10 cellular contexts compared by ENCODE assay signal in the genomic region with DNA sequence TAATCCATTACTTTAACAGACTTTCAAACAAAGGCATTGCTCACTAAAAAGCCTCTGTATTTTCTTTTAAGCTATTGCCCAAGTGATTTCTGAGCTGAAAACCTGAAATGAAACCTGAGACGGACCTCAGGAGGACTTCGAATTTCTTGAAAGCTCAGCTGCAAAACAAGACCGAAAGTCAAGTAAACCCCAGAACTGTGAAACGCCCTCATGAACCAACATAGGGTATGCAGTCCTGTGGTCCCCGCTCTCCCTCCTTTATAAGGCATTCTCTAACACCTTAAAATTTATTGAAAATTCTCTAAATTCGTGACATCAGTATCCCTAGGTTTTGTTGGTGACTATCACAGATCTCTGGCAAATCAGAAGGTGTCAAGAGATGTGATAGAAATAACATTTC.
A peak's percentile ranks its signal among the peaks of the same experiment; 100 is the strongest.
DNase-seq lines count a peak whose midpoint lies in the region; ATAC-seq and TF ChIP-seq lines count a peak whose summit lies in the region.
"Had no signal": no experiment of that assay in that cellular context is flagged by ENCODE, and none has a peak within 500 bp of the region (broad histone marks: within the 10 kb centered on the region; RNA-seq: fewer than 3 reads in every experiment).

No MANE protein-coding gene starts in this region.

- peaks cover 21% of the 10 kb centered on the region for H3K4me1 Mint-ChIP-seq in neural progenitor cell
- peaks cover 5% of the 10 kb centered on the region for H3K4me1 Mint-ChIP-seq in activated T-helper 2 cell treated with anti-CD3 and anti-CD28 coated beads, Interferon-gamma antibody, Interleukin-2, Interleukin-4, amounts not matched to agents 10 μg/mL and 5 μg/mL and 100 μg/mL, durations not matched to agents 14 hours and 24 hours and 36 hours (ENCODE audit: low read depth)

- peaks cover 39% of the 10 kb centered on the region for H3K4me1 ChIP-seq in neural progenitor cell

- no peaks in the 10 kb centered on the region for H3K27me3 ChIP-seq in neural progenitor cell
- H3K27me3 ChIP-seq: neutrophil had no signal

- no peak overlapping the region for H3K9ac ChIP-seq in neural progenitor cell
- H3K9ac ChIP-seq: GM23248 had no signal

- no peaks in the 10 kb centered on the region for H3K9me3 Mint-ChIP-seq in neural progenitor cell
- no peaks in the 10 kb centered on the region for H3K9me3 Mint-ChIP-seq in activated T-helper 2 cell treated with anti-CD3 and anti-CD28 coated beads, Interferon-gamma antibody, Interleukin-2, Interleukin-4, amounts not matched to agents 10 μg/mL and 5 μg/mL and 100 μg/mL, durations not matched to agents 14 hours and 24 hours and 36 hours

- peak overlapping the region; percentile 47 for H3K4me2 ChIP-seq in neural progenitor cell

- H3K79me2 ChIP-seq in neural progenitor cell (ENCODE audit: low read depth) = no peaks in the 10 kb centered on the region

- no peaks in the 10 kb centered on the region for H4K20me1 ChIP-seq in neural progenitor cell (ENCODE audit: low read depth)

- no peak overlapping the region for H3K27ac ChIP-seq in neural progenitor cell
- H3K27ac ChIP-seq: GM23248, neutrophil had no signal

- H3K36me3 Mint-ChIP-seq in neural progenitor cell = no peaks in the 10 kb centered on the region
- H3K36me3 Mint-ChIP-seq in activated T-helper 2 cell treated with anti-CD3 and anti-CD28 coated beads, Interferon-gamma antibody, Interleukin-2, Interleukin-4, amounts not matched to agents 10 μg/mL and 5 μg/mL and 100 μg/mL, durations not matched to agents 14 hours and 24 hours and 36 hours (ENCODE audit: low read depth) = no peaks in the 10 kb centered on the region

- no peak overlapping the region for H2AFZ ChIP-seq in neural progenitor cell (replicated peaks)
- H2AFZ ChIP-seq: GM23248 had no signal

- H3K4me3 ChIP-seq in neural progenitor cell = no peak overlapping the region
- H3K4me3 ChIP-seq: GM23248 had no signal

- intact Hi-C loops in activated T-helper 2 cell treated with anti-CD3 and anti-CD28 coated beads, Interferon-gamma antibody, Interleukin-2, Interleukin-4, amounts not matched to agents 10 μg/mL and 5 μg/mL and 100 μg/mL, durations not matched to agents 14 hours and 24 hours and 36 hours (cut with micrococcal nuclease) = no loop called here

- H3K27ac Mint-ChIP-seq in neural progenitor cell = no peak overlapping the region
- no peak overlapping the region for H3K27ac Mint-ChIP-seq in activated T-helper 2 cell treated with anti-CD3 and anti-CD28 coated beads, Interferon-gamma antibody, Interleukin-2, Interleukin-4, amounts not matched to agents 10 μg/mL and 5 μg/mL and 100 μg/mL, durations not matched to agents 14 hours and 24 hours and 36 hours

- H3K27me3 Mint-ChIP-seq in neural progenitor cell (ENCODE audit: insufficient read depth, low read depth) = peaks cover 16% of the 10 kb centered on the region
- H3K27me3 Mint-ChIP-seq in activated T-helper 2 cell treated with anti-CD3 and anti-CD28 coated beads, Interferon-gamma antibody, Interleukin-2, Interleukin-4, amounts not matched to agents 10 μg/mL and 5 μg/mL and 100 μg/mL, durations not matched to agents 14 hours and 24 hours and 36 hours (ENCODE audit: low read depth) = no peaks in the 10 kb centered on the region

- H3K9me3 ChIP-seq in neural progenitor cell (ENCODE audit: low read depth) = no peaks in the 10 kb centered on the region
- H3K9me3 ChIP-seq: neutrophil had no signal

- no peak for TF ChIP-seq CTCF in neural progenitor cell (IDR thresholded peaks at IDR 0.05)

- no peaks in the 10 kb centered on the region for H3K36me3 ChIP-seq in neural progenitor cell

- peaks cover 19% of the 10 kb centered on the region for H3F3A ChIP-seq in neural progenitor cell (ENCODE audit: low read depth)

- ATAC-seq in GM18907 (IDR thresholded peaks at IDR 0.05; ENCODE audit: unreplicated experiment) = peak; percentile 78
- peak; percentile 78 for ATAC-seq in GM21717 (IDR thresholded peaks at IDR 0.05; ENCODE audit: unreplicated experiment)
- ATAC-seq in HG03135 (IDR thresholded peaks at IDR 0.05; ENCODE audit: unreplicated experiment) = peak; percentile 65
- no peak for ATAC-seq in activated CD4-positive, CD25-positive, alpha-beta regulatory T cell treated with anti-CD3 and anti-CD28 coated beads, Interleukin-2, amount 50 U/mL, for 24 hours

- no peak overlapping the region for H3K4me3 Mint-ChIP-seq in neural progenitor cell
- no peak overlapping the region for H3K4me3 Mint-ChIP-seq in activated T-helper 2 cell treated with anti-CD3 and anti-CD28 coated beads, Interferon-gamma antibody, Interleukin-2, Interleukin-4, amounts not matched to agents 10 μg/mL and 5 μg/mL and 100 μg/mL, durations not matched to agents 14 hours and 24 hours and 36 hours (ENCODE audit: low read depth)

- DNase-seq in neural progenitor cell (ENCODE audit: low spot score) (no peak), glomerular visceral epithelial cell (ENCODE audit: extremely low spot score) (no peak)
- DNase-seq in activated T-helper 2 cell treated with anti-CD3 and anti-CD28 coated beads, Interferon-gamma antibody, Interleukin-2, Interleukin-4, amounts not matched to agents 10 μg/mL and 5 μg/mL and 100 μg/mL, durations not matched to agents 14 hours and 24 hours and 36 hours (ENCODE audit: low spot score) = no peak
- DNase-seq: GM23248, Kasumi-1 had no signal

Comparison
In these comparisons a context has a peak if more than half of its experiments do, and no peak if none do; other contexts are left out.
1. ATAC-seq: peak in GM18907 (single experiment), GM21717 (single experiment) and HG03135 (single experiment); none in activated CD4-positive, CD25-positive, alpha-beta regulatory T cell treated with anti-CD3 and anti-CD28 coated beads, Interleukin-2, amount 50 U/mL, for 24 hours (0 of 2).